In genomic region chr16:1781758-1782407, GRCh38 we compare ENCODE assay signal across 8 cellular contexts. TPM values are rescaled to one million over a fixed set of nuclear protein-coding genes. Genes with fewer than 3 reads are reported as not detected.
A peak's percentile ranks its signal among the peaks of the same experiment; 100 is the strongest.
DNase-seq lines count a peak whose midpoint lies in the region; ATAC-seq and TF ChIP-seq lines count a peak whose summit lies in the region.

No MANE protein-coding gene starts in this region.

- 1% methylated on average over 31 to 47 of the region's 70 CpGs for WGBS in tibial nerve, 2 donors

- intact Hi-C loops in dendritic cell treated with granulocyte-macrophage colony-stimulating factor and Interleukin-4, amounts not matched to agents 40 ng/mL and 50 ng/mL, for 4 days (cut with micrococcal nuclease), result loop anchor here (1.0 kb wide), 1 partner anchor 9 kb away; the partner anchor contains the start of gene MRPS34

- peak; percentile 1 for ATAC-seq in HG02759 (IDR thresholded peaks at IDR 0.05; ENCODE audit: unreplicated experiment)
- no peak; the same call in 1 of the 3 replicates for ATAC-seq in RWPE2 (ENCODE audit: low read depth)
- peak; percentile 8 for ATAC-seq in memory B cell (ENCODE audit: low read depth)

- H3K9me3 Mint-ChIP-seq in dendritic cell treated with granulocyte-macrophage colony-stimulating factor and Interleukin-4, amounts not matched to agents 40 ng/mL and 50 ng/mL, for 4 days, result no peaks in the 10 kb centered on the region
- no peaks in the 10 kb centered on the region for H3K9me3 Mint-ChIP-seq in memory B cell

- H3K36me3 Mint-ChIP-seq in dendritic cell treated with granulocyte-macrophage colony-stimulating factor and Interleukin-4, amounts not matched to agents 40 ng/mL and 50 ng/mL, for 4 days (ENCODE audit: low read depth), result peaks cover 78% of the 10 kb centered on the region
- H3K36me3 Mint-ChIP-seq in memory B cell, result peaks cover 2% of the 10 kb centered on the region

- peak overlapping the region; percentile 95 for H3K4me3 ChIP-seq in RWPE2 (ENCODE audit: severe bottlenecking)
- peak overlapping the region; percentile 80 to 93 (median 88) for H3K4me3 ChIP-seq in tibial nerve

- no peak for TF ChIP-seq EP300 in tibial nerve (IDR thresholded peaks at IDR 0.05)

- TF ChIP-seq CTCF in RWPE2 (IDR thresholded peaks at IDR 0.05; ENCODE audit: poor library complexity, severe bottlenecking), result no peak
- TF ChIP-seq CTCF in tibial nerve (IDR thresholded peaks at IDR 0.05), result no peak

- H3K27me3 ChIP-seq in RWPE2 (ENCODE audit: insufficient read depth, poor library complexity, severe bottlenecking) (no peaks in the 10 kb centered on the region), tibial nerve (no peaks in the 10 kb centered on the region)

- peak overlapping the region; percentile 45 for H3K27ac ChIP-seq in RWPE2 (ENCODE audit: poor library complexity, severe bottlenecking)
- peak overlapping the region; percentile 74 to 91 (median 86) for H3K27ac ChIP-seq in tibial nerve

- H3K4me1 ChIP-seq in RWPE2 (ENCODE audit: insufficient read depth, poor library complexity, severe bottlenecking) (peaks cover 6% of the 10 kb centered on the region), tibial nerve (peaks cover 0 to 62% (median 27%) of the 10 kb centered on the region in 4 donors)

- H3K27ac Mint-ChIP-seq in dendritic cell treated with granulocyte-macrophage colony-stimulating factor and Interleukin-4, amounts not matched to agents 40 ng/mL and 50 ng/mL, for 4 days, result peak overlapping the region; percentile 84
- H3K27ac Mint-ChIP-seq in memory B cell, result peak overlapping the region; percentile 43

- no peak for TF ChIP-seq POLR2A in tibial nerve (IDR thresholded peaks at IDR 0.05)

- no peaks in the 10 kb centered on the region for H3K9me3 ChIP-seq in RWPE2 (ENCODE audit: severe bottlenecking)
- H3K9me3 ChIP-seq in tibial nerve, result no peaks in the 10 kb centered on the region

- no peaks in the 10 kb centered on the region for H3K27me3 Mint-ChIP-seq in dendritic cell treated with granulocyte-macrophage colony-stimulating factor and Interleukin-4, amounts not matched to agents 40 ng/mL and 50 ng/mL, for 4 days
- no peaks in the 10 kb centered on the region for H3K27me3 Mint-ChIP-seq in memory B cell

- H3K4me3 Mint-ChIP-seq in dendritic cell treated with granulocyte-macrophage colony-stimulating factor and Interleukin-4, amounts not matched to agents 40 ng/mL and 50 ng/mL, for 4 days, result peak overlapping the region; percentile 85
- H3K4me3 Mint-ChIP-seq in memory B cell, result peak overlapping the region; percentile 88

- peaks cover 46% of the 10 kb centered on the region for H3K4me1 Mint-ChIP-seq in dendritic cell treated with granulocyte-macrophage colony-stimulating factor and Interleukin-4, amounts not matched to agents 40 ng/mL and 50 ng/mL, for 4 days (ENCODE audit: low read depth)
- peaks cover 13% of the 10 kb centered on the region for H3K4me1 Mint-ChIP-seq in memory B cell

- H3K36me3 ChIP-seq in RWPE2 (ENCODE audit: low read depth) (peaks cover 22% of the 10 kb centered on the region), tibial nerve (peaks cover 0 to 62% (median 0%) of the 10 kb centered on the region in 3 donors)

- DNase-seq in DMS79 (lab: John Stamatoyannopoulos, UW) (peak; percentile 2), DMS79 treated with DMSO at 0.1 percent for 48 hours (lab: John Stamatoyannopoulos, UW) (no peak), RWPE2 (ENCODE audit: low spot score) (no peak), memory B cell (ENCODE audit: low spot score in 2 of 2) (no peak), tibial nerve (ENCODE audit: low spot score in 2 of 2) (no peak), NCI-H82 treated with DMSO at 0.1 percent for 48 hours (lab: John Stamatoyannopoulos, UW; ENCODE audit: unreplicated experiment) (no peak)

RNA-seq across cellular contexts. Expression of gene SPSB3, which starts 0.5 kb away (rescaled TPM):
- total RNA-seq in tibial nerve, result 100 to 1,000 TPM in 3 of 4 donors, 10 to 100 TPM in 1; 90.7 to 122 (median 112) TPM

RNA-seq across cellular contexts. Expression of gene NUBP2, which starts 0.9 kb away (rescaled TPM):
- 10 to 100 TPM; 73.5 to 93.9 (median 87.4) TPM for total RNA-seq in tibial nerve

RNA-seq across cellular contexts. Expression of gene MRPS34, which starts 8.9 kb away (rescaled TPM):
- 100 to 1,000 TPM in 1 of 4 donors, 10 to 100 TPM in 3; 58.1 to 121 (median 81.0) TPM for total RNA-seq in tibial nerve

RNA-seq across cellular contexts. Expression of gene EME2, which starts 9.3 kb away (rescaled TPM):
- total RNA-seq in tibial nerve, result 10 to 100 TPM; 13.2 to 41.4 (median 17.7) TPM

RNA-seq across cellular contexts. Expression of gene NME3, which starts 10.5 kb away (rescaled TPM):
- total RNA-seq in tibial nerve, result 100 to 1,000 TPM; 113 to 198 (median 128) TPM
